1 cellular context compared by ENCODE assay signal in genomic region chr3:119891944-119892721, GRCh38.
A peak's percentile ranks its signal among the peaks of the same experiment; 100 is the strongest.
TF ChIP-seq lines count a peak whose summit lies in the region.

No MANE protein-coding gene starts in this region.

TF ChIP-seq in K562, 482 proteins besides CTCF, POLR2A, EP300 and RAD21 (continued from another document):
- TF ChIP-seq ZBTB33 (CRISPR knock-in tag; IDR thresholded peaks at IDR 0.05) (peak; percentile 79), CC2D1A (IDR thresholded peaks at IDR 0.05) (peak; percentile 51; the same call in 1 of the 2 replicates), HINFP (tag; conservative IDR thresholded peaks at IDR 0.05; ENCODE audit: low read depth) (no peak), BRD9 (IDR thresholded peaks at IDR 0.05; ENCODE audit: low read depth, partially characterized antibody) (no peak), SMC3 (conservative IDR thresholded peaks at IDR 0.05; ENCODE audit: insufficient read depth, low read depth, low read length) (peak; percentile 40; the same call in 1 of the 2 replicates), ZFP30 (CRISPR knock-in tag; IDR thresholded peaks at IDR 0.05; ENCODE audit: borderline replicate concordance) (no peak), ZNF263 (CRISPR knock-in tag; IDR thresholded peaks at IDR 0.05; ENCODE audit: borderline replicate concordance) (no peak), DIDO1 (tag; IDR thresholded peaks at IDR 0.05; ENCODE audit: low read depth) (no peak), KLF16 (IDR thresholded peaks at IDR 0.05) (0 out of 2 replicates have a peak, but pooled peaks have one; percentile 27), ZNF592 (IDR thresholded peaks at IDR 0.05) (no peak)
